Comparison of ENCODE assay signal across 9 cellular contexts in the genomic region with DNA sequence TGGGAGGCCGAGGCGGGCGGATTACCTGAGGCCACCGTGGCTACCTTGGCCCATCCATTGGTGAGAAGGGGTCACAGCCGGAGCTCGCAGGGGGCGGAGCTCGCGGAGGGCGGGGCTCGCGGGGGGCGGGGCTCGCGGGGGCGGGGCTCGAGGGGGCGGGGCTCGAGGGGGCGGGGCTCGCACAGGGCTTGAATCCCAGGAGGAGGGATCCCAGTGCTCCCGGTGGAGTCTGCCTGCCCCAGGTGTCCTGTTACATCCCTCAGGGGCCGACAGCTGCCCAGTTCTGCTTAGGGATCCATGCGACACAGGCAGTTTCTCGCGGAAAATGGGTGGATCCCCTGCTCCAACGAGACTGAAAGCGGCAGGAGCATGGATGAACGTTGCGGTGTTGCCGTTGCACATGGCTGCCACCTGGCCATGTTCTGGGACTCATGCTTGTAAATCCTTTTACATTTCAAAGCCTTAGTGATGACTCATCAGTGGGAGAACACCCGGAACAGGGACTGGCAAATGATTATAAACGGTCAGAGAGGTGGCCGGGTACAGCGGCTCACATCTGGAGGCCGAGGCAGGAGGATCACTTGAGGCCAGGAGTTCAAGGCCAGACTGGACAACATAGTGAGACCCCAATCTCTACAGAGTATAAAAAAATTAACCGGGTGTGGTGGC. TPM values are rescaled to one million over a fixed set of nuclear protein-coding genes. Genes with fewer than 3 reads are reported as not detected.
A peak's percentile ranks its signal among the peaks of the same experiment; 100 is the strongest.
DNase-seq lines count a peak whose midpoint lies in the region; ATAC-seq lines count a peak whose summit lies in the region.
"Had no signal": no experiment of that assay in that cellular context is flagged by ENCODE, and none has a peak within 500 bp of the region (broad histone marks: within the 10 kb centered on the region; RNA-seq: fewer than 3 reads in every experiment).

No MANE protein-coding gene starts in this region.

- H3K27me3 Mint-ChIP-seq in activated CD4-positive, alpha-beta memory T cell treated with anti-CD3 and anti-CD28 coated beads for 36 hours, result peaks cover 3% of the 10 kb centered on the region
- H3K27me3 Mint-ChIP-seq in activated CD4-positive, alpha-beta memory T cell treated with anti-CD3 and anti-CD28 coated beads, Interleukin-2, amount 10 ng/mL, durations not matched to agents 7 days and 5 days, result peaks cover 7% of the 10 kb centered on the region

- POLR2A ChIA-PET in activated CD4-positive, alpha-beta memory T cell treated with anti-CD3 and anti-CD28 coated beads for 36 hours (lab: Charles Lee), result interaction anchor here (0.5 kb wide), 1 partner anchor 64 kb away, joined by 3 read pairs; no protein-coding TSS in a partner anchor
- POLR2A ChIA-PET in activated CD4-positive, alpha-beta memory T cell treated with anti-CD3 and anti-CD28 coated beads, Interleukin-2, amount 10 ng/mL, durations not matched to agents 7 days and 5 days (lab: Charles Lee), result no interaction called here

- peak; percentile 21 for DNase-seq in activated CD4-positive, alpha-beta memory T cell treated with anti-CD3 and anti-CD28 coated beads for 36 hours
- DNase-seq in activated CD4-positive, alpha-beta memory T cell treated with anti-CD3 and anti-CD28 coated beads, Interleukin-2, amount 10 ng/mL, durations not matched to agents 7 days and 5 days, result no peak
- DNase-seq in NCI-H460 (ENCODE audit: extremely low read depth, low read depth), result peak; percentile 42
- DNase-seq in dermis blood vessel endothelial cell, result peak; percentile 50
- peak; percentile 65 for DNase-seq in non-pigmented ciliary epithelial cell (ENCODE audit: low read depth)
- DNase-seq in T-helper 2 cell, result no peak
- DNase-seq: DND-41 had no signal

- intact Hi-C loops in activated CD4-positive, alpha-beta memory T cell treated with anti-CD3 and anti-CD28 coated beads for 36 hours (cut with micrococcal nuclease), result no loop called here

- H3K27ac Mint-ChIP-seq in activated CD4-positive, alpha-beta memory T cell treated with anti-CD3 and anti-CD28 coated beads for 36 hours, result no peak overlapping the region
- no peak overlapping the region for H3K27ac Mint-ChIP-seq in activated CD4-positive, alpha-beta memory T cell treated with anti-CD3 and anti-CD28 coated beads, Interleukin-2, amount 10 ng/mL, durations not matched to agents 7 days and 5 days

- peaks cover 7% of the 10 kb centered on the region for H3K9me3 Mint-ChIP-seq in activated CD4-positive, alpha-beta memory T cell treated with anti-CD3 and anti-CD28 coated beads for 36 hours
- H3K9me3 Mint-ChIP-seq in activated CD4-positive, alpha-beta memory T cell treated with anti-CD3 and anti-CD28 coated beads, Interleukin-2, amount 10 ng/mL, durations not matched to agents 7 days and 5 days, result peaks cover 11% of the 10 kb centered on the region

- H3K36me3 Mint-ChIP-seq in activated CD4-positive, alpha-beta memory T cell treated with anti-CD3 and anti-CD28 coated beads for 36 hours, result peaks cover 1% of the 10 kb centered on the region
- peaks cover 2% of the 10 kb centered on the region for H3K36me3 Mint-ChIP-seq in activated CD4-positive, alpha-beta memory T cell treated with anti-CD3 and anti-CD28 coated beads, Interleukin-2, amount 10 ng/mL, durations not matched to agents 7 days and 5 days (ENCODE audit: low read depth)

- H3K4me3 Mint-ChIP-seq in activated CD4-positive, alpha-beta memory T cell treated with anti-CD3 and anti-CD28 coated beads for 36 hours, result no peak overlapping the region
- no peak overlapping the region for H3K4me3 Mint-ChIP-seq in activated CD4-positive, alpha-beta memory T cell treated with anti-CD3 and anti-CD28 coated beads, Interleukin-2, amount 10 ng/mL, durations not matched to agents 7 days and 5 days

- ATAC-seq in GM18907 (IDR thresholded peaks at IDR 0.05; ENCODE audit: unreplicated experiment), result no peak
- ATAC-seq in HG02852 (IDR thresholded peaks at IDR 0.05; ENCODE audit: unreplicated experiment), result no peak

- H3K4me1 Mint-ChIP-seq in activated CD4-positive, alpha-beta memory T cell treated with anti-CD3 and anti-CD28 coated beads for 36 hours (ENCODE audit: low read depth), result no peaks in the 10 kb centered on the region
- no peaks in the 10 kb centered on the region for H3K4me1 Mint-ChIP-seq in activated CD4-positive, alpha-beta memory T cell treated with anti-CD3 and anti-CD28 coated beads, Interleukin-2, amount 10 ng/mL, durations not matched to agents 7 days and 5 days

- CTCF ChIA-PET in activated CD4-positive, alpha-beta memory T cell treated with anti-CD3 and anti-CD28 coated beads for 36 hours (lab: Charles Lee), result interaction anchor here (0.6 kb wide), 1 partner anchor 127 kb away, joined by 3 read pairs; no protein-coding TSS in a partner anchor
- CTCF ChIA-PET in activated CD4-positive, alpha-beta memory T cell treated with anti-CD3 and anti-CD28 coated beads, Interleukin-2, amount 10 ng/mL, durations not matched to agents 7 days and 5 days (lab: Charles Lee), result interaction anchor here (0.6 to 1.2 kb wide), 2 partner anchors 148 to 222 kb away, joined by 3 read pairs; no protein-coding TSS in a partner anchor

RNA-seq across cellular contexts. Expression of a gene that starts 25.1 kb away (rescaled TPM):
- not detected for total RNA-seq in activated CD4-positive, alpha-beta memory T cell treated with anti-CD3 and anti-CD28 coated beads for 36 hours
- total RNA-seq in activated CD4-positive, alpha-beta memory T cell treated with anti-CD3 and anti-CD28 coated beads, Interleukin-2, amount 10 ng/mL, durations not matched to agents 7 days and 5 days, result not detected
- 0.05 TPM in 1 of 2 replicates, not detected in the other for total RNA-seq in NCI-H460 (2014; rRNA removed; shearing (Covaris generic))
- polyA plus RNA-seq in NCI-H460 (2014; cell fraction: nucleus; rRNA removed), result 0.10 and 0.90 TPM in 2 replicates
- under 0.01 and 0.14 TPM in 2 replicates for total RNA-seq in dermis blood vessel endothelial cell

RNA-seq across cellular contexts. Expression of a gene that starts 42.2 kb away (rescaled TPM):
- 10 to 100 TPM; 69.0 to 72.0 TPM for total RNA-seq in activated CD4-positive, alpha-beta memory T cell treated with anti-CD3 and anti-CD28 coated beads for 36 hours
- total RNA-seq in activated CD4-positive, alpha-beta memory T cell treated with anti-CD3 and anti-CD28 coated beads, Interleukin-2, amount 10 ng/mL, durations not matched to agents 7 days and 5 days, result 10 to 100 TPM; 44.5 to 47.4 TPM
- 30.7 and 32.1 TPM in 2 replicates for total RNA-seq in NCI-H460 (2014; rRNA removed; shearing (Covaris generic))
- 44.3 and 54.7 TPM in 2 replicates for polyA plus RNA-seq in NCI-H460 (2014; cell fraction: nucleus; rRNA removed)
- total RNA-seq in dermis blood vessel endothelial cell, result 48.3 and 53.5 TPM in 2 replicates

RNA-seq across cellular contexts. Expression of a gene that starts 56.7 kb away (rescaled TPM):
- total RNA-seq in activated CD4-positive, alpha-beta memory T cell treated with anti-CD3 and anti-CD28 coated beads for 36 hours, result 10 to 100 TPM; 43.8 TPM
- total RNA-seq in activated CD4-positive, alpha-beta memory T cell treated with anti-CD3 and anti-CD28 coated beads, Interleukin-2, amount 10 ng/mL, durations not matched to agents 7 days and 5 days, result 10 to 100 TPM; 58.9 to 68.2 TPM
- 11.7 and 15.4 TPM in 2 replicates for total RNA-seq in NCI-H460 (2014; rRNA removed; shearing (Covaris generic))
- 248 and 284 TPM in 2 replicates for polyA plus RNA-seq in NCI-H460 (2014; cell fraction: nucleus; rRNA removed)
- total RNA-seq in dermis blood vessel endothelial cell, result 32.1 and 33.2 TPM in 2 replicates

RNA-seq across cellular contexts. Expression of a gene that starts 56.8 kb away (rescaled TPM):
- total RNA-seq in activated CD4-positive, alpha-beta memory T cell treated with anti-CD3 and anti-CD28 coated beads for 36 hours, result 100 to 1,000 TPM; 137 to 144 TPM
- total RNA-seq in activated CD4-positive, alpha-beta memory T cell treated with anti-CD3 and anti-CD28 coated beads, Interleukin-2, amount 10 ng/mL, durations not matched to agents 7 days and 5 days, result 100 to 1,000 TPM; 110 to 115 TPM
- total RNA-seq in NCI-H460 (2014; rRNA removed; shearing (Covaris generic)), result 85.7 and 125 TPM in 2 replicates
- polyA plus RNA-seq in NCI-H460 (2014; cell fraction: nucleus; rRNA removed), result 191 and 241 TPM in 2 replicates
- 114 and 166 TPM in 2 replicates for total RNA-seq in dermis blood vessel endothelial cell

Comparison
In these comparisons a context has a peak if more than half of its experiments do, and no peak if none do; other contexts are left out.
1. DNase-seq: peak in activated CD4-positive, alpha-beta memory T cell treated with anti-CD3 and anti-CD28 coated beads for 36 hours (single experiment), NCI-H460 (single experiment), dermis blood vessel endothelial cell (single experiment) and non-pigmented ciliary epithelial cell (single experiment); none in activated CD4-positive, alpha-beta memory T cell treated with anti-CD3 and anti-CD28 coated beads, Interleukin-2, amount 10 ng/mL, durations not matched to agents 7 days and 5 days (single experiment) and T-helper 2 cell (0 of 5).